ENCODE assay signal across 22 cellular contexts in the genomic region with DNA sequence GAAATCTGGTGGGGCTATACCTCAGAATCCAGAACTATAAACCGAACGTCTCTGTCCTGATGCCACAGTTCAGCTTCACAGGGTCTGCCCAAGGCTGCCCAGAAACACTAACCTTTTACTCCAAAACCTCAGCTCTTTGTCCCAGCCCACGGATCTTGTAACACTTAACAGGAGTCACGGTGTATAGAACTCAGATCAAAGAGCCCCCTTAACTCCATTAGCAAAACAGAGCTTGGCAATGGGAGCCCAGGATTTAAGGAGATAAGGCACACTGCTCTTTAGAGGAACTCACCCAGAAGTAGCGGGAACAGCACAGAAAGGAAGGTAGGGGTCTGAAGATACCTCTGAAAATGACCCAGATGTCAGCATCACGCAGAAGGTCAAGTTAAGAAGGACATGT.
DNase-seq lines count a peak whose midpoint lies in the region; ATAC-seq and TF ChIP-seq lines count a peak whose summit lies in the region.
"Had no signal": no experiment of that assay in that cellular context is flagged by ENCODE, and none has a peak within 500 bp of the region (broad histone marks: within the 10 kb centered on the region; RNA-seq: fewer than 3 reads in every experiment).

No MANE protein-coding gene starts in this region.

- ATAC-seq in GM23338 (peak; percentile 67), WTC11 (peak; percentile 30), GM21423 (IDR thresholded peaks at IDR 0.05; ENCODE audit: unreplicated experiment) (no peak)
- ATAC-seq: CD8-positive, alpha-beta T cell; GM12878 had no signal

- H3K36me3 Mint-ChIP-seq in GM23338 (ENCODE audit: low read depth) (no peaks in the 10 kb centered on the region), WTC11 (no peaks in the 10 kb centered on the region), nephron progenitor cell (ENCODE audit: low read depth) (no peaks in the 10 kb centered on the region)
- H3K36me3 Mint-ChIP-seq: CD4-positive, CD25-positive, alpha-beta regulatory T cell; CD8-positive, alpha-beta T cell had no signal

- no peak overlapping the region for H3K4me3 ChIP-seq in GM23338
- H3K4me3 ChIP-seq in iPS-20b (ENCODE audit: low read length), result 0 out of 2 replicates have a peak overlapping the region, but pooled peaks have one; percentile 3
- H3K4me3 ChIP-seq: BLaER1, GM12878, GM23248, HAP-1 had no signal

- no peak overlapping the region for H3K9ac ChIP-seq in iPS-20b (ENCODE audit: low read depth, low read length)
- H3K9ac ChIP-seq: BLaER1, GM23248 had no signal

- H3K4me1 ChIP-seq in GM23338 (ENCODE audit: insufficient read depth), result 0 out of 2 replicates have a peak, but pooled peaks cover 11% of the 10 kb centered on the region
- peaks cover 8% of the 10 kb centered on the region; the same call in 1 of the 2 replicates for H3K4me1 ChIP-seq in iPS-20b (ENCODE audit: insufficient read depth, low read length)
- H3K4me1 ChIP-seq: BLaER1, Caco-2, HAP-1 had no signal

- POLR2A ChIA-PET in WTC11 (lab: Charles Lee), result no interaction called here

- H3K4me1 Mint-ChIP-seq in GM23338, result peaks cover 14% of the 10 kb centered on the region
- peaks cover 16% of the 10 kb centered on the region for H3K4me1 Mint-ChIP-seq in WTC11
- peaks cover 24% of the 10 kb centered on the region for H3K4me1 Mint-ChIP-seq in nephron progenitor cell
- H3K4me1 Mint-ChIP-seq: B cell; CD4-positive, CD25-positive, alpha-beta regulatory T cell had no signal

- H3K36me3 ChIP-seq in GM23338 (ENCODE audit: insufficient read depth) (no peaks in the 10 kb centered on the region), iPS-20b (ENCODE audit: insufficient read depth, low read depth, low read length) (no peaks in the 10 kb centered on the region)
- H3K36me3 ChIP-seq: BLaER1, HAP-1 had no signal

- no peaks in the 10 kb centered on the region for H3K27me3 ChIP-seq in GM23338 (ENCODE audit: insufficient read depth)
- no peaks in the 10 kb centered on the region for H3K27me3 ChIP-seq in iPS-20b (ENCODE audit: insufficient read depth, low read length)
- H3K27me3 ChIP-seq: BLaER1 had no signal

- H3K27ac ChIP-seq in GM23338 (ENCODE audit: low read depth) (no peak overlapping the region), iPS-20b (ENCODE audit: low read length) (no peak overlapping the region)
- H3K27ac ChIP-seq: 22Rv1, BLaER1, C4-2B, GM23248 had no signal

- no peaks in the 10 kb centered on the region for H4K20me1 ChIP-seq in GM23338 (replicated peaks; ENCODE audit: insufficient read depth)
- H4K20me1 ChIP-seq: BLaER1 had no signal

- H3K27ac Mint-ChIP-seq in GM23338, result no peak overlapping the region
- no peak overlapping the region for H3K27ac Mint-ChIP-seq in WTC11
- H3K27ac Mint-ChIP-seq in nephron progenitor cell, result peak overlapping the region; percentile 1
- H3K27ac Mint-ChIP-seq: B cell; CD4-positive, CD25-positive, alpha-beta regulatory T cell; CD8-positive, alpha-beta T cell; HFFc6 had no signal

- H3K9me3 ChIP-seq in iPS-20b (ENCODE audit: insufficient read depth, low read depth, low read length), result no peaks in the 10 kb centered on the region
- H3K9me3 ChIP-seq: BLaER1, Caco-2, HAP-1 had no signal

- H3K4me3 Mint-ChIP-seq in GM23338, result no peak overlapping the region
- H3K4me3 Mint-ChIP-seq in WTC11, result no peak overlapping the region
- H3K4me3 Mint-ChIP-seq in nephron progenitor cell, result no peak overlapping the region
- H3K4me3 Mint-ChIP-seq: B cell; CD4-positive, CD25-positive, alpha-beta regulatory T cell; CD8-positive, alpha-beta T cell; HFFc6 had no signal

- peak; percentile 27 for DNase-seq in GM23338 (ENCODE audit: low spot score)
- no peak for DNase-seq in WTC11 (ENCODE audit: low spot score)
- no peak for DNase-seq in nephron progenitor cell
- DNase-seq in DMS114 treated with DMSO at 0.1 percent for 48 hours (lab: John Stamatoyannopoulos, UW; ENCODE audit: unreplicated experiment), result no peak
- DNase-seq in H4 (ENCODE audit: low spot score), result no peak
- DNase-seq in NCI-H2227 (lab: John Stamatoyannopoulos, UW; ENCODE audit: unreplicated experiment), result no peak
- DNase-seq: Caco-2; CD4-positive, CD25-positive, alpha-beta regulatory T cell; CD8-positive, alpha-beta T cell; DMS79; EL; GDM1; GM23248; HFFc6 had no signal

- H3F3A ChIP-seq in GM23338 (replicated peaks; ENCODE audit: low read depth), result no peaks in the 10 kb centered on the region

- CTCF ChIA-PET in WTC11 (lab: Charles Lee), result interaction anchor here (0.6 to 1.9 kb wide), 4 partner anchors 13 to 400 kb away, joined by 3 to 9 read pairs (median 4); no protein-coding TSS in a partner anchor

- H3K4me2 ChIP-seq in GM23338, result 0 out of 2 replicates have a peak overlapping the region, but pooled peaks have one; percentile 35
- H3K4me2 ChIP-seq: BLaER1 had no signal

- H3K9me2 ChIP-seq in GM23338 (ENCODE audit: insufficient read depth), result no peaks in the 10 kb centered on the region

- H2AFZ ChIP-seq in GM23338, result peak overlapping the region; percentile 68
- H2AFZ ChIP-seq: GM23248 had no signal

- H3K27me3 Mint-ChIP-seq in GM23338 (ENCODE audit: insufficient read depth, low read depth, poor library complexity) (no peaks in the 10 kb centered on the region), WTC11 (ENCODE audit: low read depth) (no peaks in the 10 kb centered on the region), nephron progenitor cell (ENCODE audit: low read depth, poor library complexity) (peaks cover 2% of the 10 kb centered on the region)
- H3K27me3 Mint-ChIP-seq: B cell; CD4-positive, CD25-positive, alpha-beta regulatory T cell had no signal

- TF ChIP-seq CTCF in GM23338 (conservative IDR thresholded peaks at IDR 0.05; ENCODE audit: low read depth in 2 of 2) (no peak), WTC11 (IDR thresholded peaks at IDR 0.05) (no peak), nephron progenitor cell (IDR thresholded peaks at IDR 0.05) (no peak)

- no peaks in the 10 kb centered on the region for H3K79me2 ChIP-seq in GM23338 (replicated peaks; ENCODE audit: insufficient read depth)

- H3K9me3 Mint-ChIP-seq in GM23338, result no peaks in the 10 kb centered on the region; the same call in 2 of the 3 replicates
- peaks cover 4% of the 10 kb centered on the region; the same call in 1 of the 2 replicates for H3K9me3 Mint-ChIP-seq in WTC11
- peaks cover 5% of the 10 kb centered on the region for H3K9me3 Mint-ChIP-seq in nephron progenitor cell

TF ChIP-seq in GM23338, 12 proteins besides CTCF, POLR2A, EP300 and RAD21:
- TF ChIP-seq STAT1 (IDR thresholded peaks at IDR 0.05; ENCODE audit: unreplicated experiment), result no peak

TF ChIP-seq in WTC11, 78 proteins besides CTCF, POLR2A, EP300 and RAD21:
- TF ChIP-seq FOXP1 (CRISPR knock-in tag; IDR thresholded peaks at IDR 0.05; ENCODE audit: borderline replicate concordance), result no peak
- TF ChIP-seq TP53 (CRISPR knock-in tag; IDR thresholded peaks at IDR 0.05), result no peak
- TF ChIP-seq GRHL2 (CRISPR knock-in tag; IDR thresholded peaks at IDR 0.05; ENCODE audit: insufficient replicate concordance, severe bottlenecking), result no peak
- no peak for TF ChIP-seq EMX1 (CRISPR knock-in tag; IDR thresholded peaks at IDR 0.05)
- TF ChIP-seq ETV6 (CRISPR knock-in tag; IDR thresholded peaks at IDR 0.05), result no peak
- TF ChIP-seq SMAD4 (CRISPR knock-in tag; IDR thresholded peaks at IDR 0.05), result no peak
- TF ChIP-seq, protein P1, sequence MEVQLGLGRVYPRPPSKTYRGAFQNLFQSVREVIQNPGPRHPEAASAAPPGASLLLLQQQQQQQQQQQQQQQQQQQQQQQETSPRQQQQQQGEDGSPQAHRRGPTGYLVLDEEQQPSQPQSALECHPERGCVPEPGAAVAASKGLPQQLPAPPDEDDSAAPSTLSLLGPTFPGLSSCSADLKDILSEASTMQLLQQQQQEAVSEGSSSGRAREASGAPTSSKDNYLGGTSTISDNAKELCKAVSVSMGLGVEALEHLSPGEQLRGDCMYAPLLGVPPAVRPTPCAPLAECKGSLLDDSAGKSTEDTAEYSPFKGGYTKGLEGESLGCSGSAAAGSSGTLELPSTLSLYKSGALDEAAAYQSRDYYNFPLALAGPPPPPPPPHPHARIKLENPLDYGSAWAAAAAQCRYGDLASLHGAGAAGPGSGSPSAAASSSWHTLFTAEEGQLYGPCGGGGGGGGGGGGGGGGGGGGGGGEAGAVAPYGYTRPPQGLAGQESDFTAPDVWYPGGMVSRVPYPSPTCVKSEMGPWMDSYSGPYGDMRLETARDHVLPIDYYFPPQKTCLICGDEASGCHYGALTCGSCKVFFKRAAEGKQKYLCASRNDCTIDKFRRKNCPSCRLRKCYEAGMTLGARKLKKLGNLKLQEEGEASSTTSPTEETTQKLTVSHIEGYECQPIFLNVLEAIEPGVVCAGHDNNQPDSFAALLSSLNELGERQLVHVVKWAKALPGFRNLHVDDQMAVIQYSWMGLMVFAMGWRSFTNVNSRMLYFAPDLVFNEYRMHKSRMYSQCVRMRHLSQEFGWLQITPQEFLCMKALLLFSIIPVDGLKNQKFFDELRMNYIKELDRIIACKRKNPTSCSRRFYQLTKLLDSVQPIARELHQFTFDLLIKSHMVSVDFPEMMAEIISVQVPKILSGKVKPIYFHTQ (CRISPR knock-in tag; IDR thresholded peaks at IDR 0.05), result no peak
TF ChIP-seq in WTC11: peak in this region for 0.
